In the genomic region with DNA sequence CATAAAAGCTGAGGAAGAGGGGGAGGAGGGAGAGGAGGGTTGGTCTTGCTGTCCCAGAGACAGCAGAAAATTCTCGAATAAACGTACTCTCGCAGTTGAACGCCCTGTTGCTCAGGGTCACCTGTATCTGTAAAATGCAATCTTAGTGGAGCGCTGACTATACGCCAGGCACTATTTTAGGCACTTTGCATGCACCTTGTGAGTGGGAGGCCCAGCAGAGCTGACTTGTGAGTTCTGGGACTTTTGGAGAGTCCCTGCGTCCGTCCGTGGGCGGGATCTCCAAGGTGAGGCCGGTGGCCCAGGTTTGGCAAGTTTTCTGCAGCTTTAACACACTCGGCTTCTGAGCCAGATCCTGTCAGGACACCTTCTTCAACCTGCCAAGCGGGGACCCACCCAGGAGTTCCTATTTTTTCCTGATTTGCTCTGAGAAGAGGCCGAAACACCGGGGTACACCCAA, we compare ENCODE assay signal across 8 cellular contexts. TPM values are rescaled to one million over a fixed set of nuclear protein-coding genes. Genes with fewer than 3 reads are reported as not detected.
DNase-seq lines count a peak whose midpoint lies in the region; ATAC-seq, FAIRE-seq and TF ChIP-seq lines count a peak whose summit lies in the region.

No MANE protein-coding gene starts in this region.

- H3K4me1 ChIP-seq in Caco-2 (peaks cover 29% of the 10 kb centered on the region), H9 (ENCODE audit: insufficient read depth, low read length) (peaks cover 16% of the 10 kb centered on the region; the same call in 1 of the 2 replicates)

- no peaks in the 10 kb centered on the region for H3K79me1 ChIP-seq in H9 (ENCODE audit: insufficient read depth, low read depth, low read length, poor library complexity, severe bottlenecking)

- no peaks in the 10 kb centered on the region for H3K36me3 ChIP-seq in Caco-2 (ENCODE audit: control insufficient read depth, insufficient read depth, low read length)
- H3K36me3 ChIP-seq in neural cell (ENCODE audit: insufficient read depth, low read length) = no peaks in the 10 kb centered on the region

- no peak overlapping the region for H2BK12ac ChIP-seq in H9 (ENCODE audit: insufficient read length, low read depth, low read length)

- TF ChIP-seq CTCF in Caco-2 (IDR thresholded peaks at IDR 0.05; ENCODE audit: insufficient read depth in 1 of 2, low read depth in 1 of 2, low read length in 1 of 2, severe bottlenecking in 1 of 2, unreplicated experiment in 1 of 2) = no peak
- no peak for TF ChIP-seq CTCF in H9 (conservative IDR thresholded peaks at IDR 0.05)
- no peak for TF ChIP-seq CTCF in neural cell (IDR thresholded peaks at IDR 0.05; ENCODE audit: poor library complexity, severe bottlenecking)
- TF ChIP-seq CTCF in D721Med (IDR thresholded peaks at IDR 0.05; ENCODE audit: insufficient read depth, missing control alignments) = no peak

- CTCF ChIA-PET in Caco-2 (lab: Charles Lee) = interaction anchor here (0.6 to 4.9 kb wide), 14 partner anchors 10 to 213 kb away, joined by 3 to 111 read pairs (median 8); a partner anchor contains a TSS

- no peak overlapping the region for H3K9ac ChIP-seq in H9 (ENCODE audit: extremely low read depth, insufficient read length, low read length)
- no peak overlapping the region for H3K9ac ChIP-seq in neural cell (ENCODE audit: low read length)

- H2AFZ ChIP-seq in H9 (ENCODE audit: low read length) (no peak overlapping the region), neural cell (ENCODE audit: low read depth, low read length) (no peak overlapping the region)

- no peaks in the 10 kb centered on the region for H3K79me2 ChIP-seq in H9 (ENCODE audit: insufficient read depth, low read length)
- no peaks in the 10 kb centered on the region for H3K79me2 ChIP-seq in neural cell (replicated peaks; ENCODE audit: insufficient read depth, low read length)

- no peak overlapping the region for H4K5ac ChIP-seq in H9 (ENCODE audit: insufficient read length, low read depth, low read length)

- no peaks in the 10 kb centered on the region for H3K9me2 ChIP-seq in neural cell (ENCODE audit: insufficient read depth, low read length)

- POLR2A ChIA-PET in Caco-2 (lab: Charles Lee) = interaction anchor here (0.6 to 1.8 kb wide), 5 partner anchors 33 to 254 kb away, joined by 3 to 15 read pairs (median 7); a partner anchor contains a TSS

- WGBS in H9 (ENCODE audit: extremely low coverage, insufficient read length, low lambda C conversion rate) = no CpG with 5 or more reads among the region's 15 CpGs

- no peak overlapping the region for H3K18ac ChIP-seq in H9 (ENCODE audit: insufficient read length, low read depth, low read length)

- H3K4me3 ChIP-seq in Caco-2 (ENCODE audit: low read depth, low read length) = peak overlapping the region; percentile 52
- H3K4me3 ChIP-seq in neural cell (ENCODE audit: low read length) = peak overlapping the region; percentile 51

- peaks cover 10% of the 10 kb centered on the region for H3K36me3 Mint-ChIP-seq in Caco-2 (ENCODE audit: insufficient read depth, unreplicated experiment)
- no peaks in the 10 kb centered on the region; a peak in 1 of 7 replicates for H3K36me3 Mint-ChIP-seq in H9 (ENCODE audit: insufficient read depth in 1 of 3, low read depth in 3 of 3)
- no peaks in the 10 kb centered on the region for H3K36me3 Mint-ChIP-seq in effector memory CD8-positive, alpha-beta T cell (ENCODE audit: insufficient read depth)

- H2BK15ac ChIP-seq in H9 (ENCODE audit: low read depth, low read length) = no peak overlapping the region

- H4K91ac ChIP-seq in H9 (ENCODE audit: insufficient read length, low read depth, low read length) = no peak overlapping the region

- no peak overlapping the region for H2AK5ac ChIP-seq in H9 (ENCODE audit: insufficient read length, low read length)

- H3K27ac Mint-ChIP-seq in Caco-2 (ENCODE audit: unreplicated experiment) (peak overlapping the region; percentile 93), H9 (peak overlapping the region in 1 of 3 experiments; percentile 91; a peak in 2 of 7 replicates)
- H3K27ac Mint-ChIP-seq in effector memory CD8-positive, alpha-beta T cell = no peak overlapping the region

- H3K27me3 Mint-ChIP-seq in Caco-2 (ENCODE audit: insufficient read depth, unreplicated experiment) (no peaks in the 10 kb centered on the region), H9 (ENCODE audit: low read depth) (peaks cover 10% of the 10 kb centered on the region)
- H3K27me3 Mint-ChIP-seq in effector memory CD8-positive, alpha-beta T cell = peaks cover 57 to 77% of the 10 kb centered on the region in 2 donors

- no peaks in the 10 kb centered on the region for H3K9me3 Mint-ChIP-seq in Caco-2 (ENCODE audit: unreplicated experiment)
- H3K9me3 Mint-ChIP-seq in H9 = no peaks in the 10 kb centered on the region; a peak in 2 of 5 replicates
- no peaks in the 10 kb centered on the region for H3K9me3 Mint-ChIP-seq in effector memory CD8-positive, alpha-beta T cell

- no peak overlapping the region for H3K4ac ChIP-seq in H9 (ENCODE audit: low read depth, low read length)

- H3T11ph ChIP-seq in H9 (ENCODE audit: low read length) = no peak overlapping the region

- H3K9me3 ChIP-seq in Caco-2 (no peaks in the 10 kb centered on the region), H9 (ENCODE audit: control insufficient read depth, low read depth, low read length) (no peaks in the 10 kb centered on the region), neural cell (ENCODE audit: low read length) (no peaks in the 10 kb centered on the region)

- no peak overlapping the region for H2BK20ac ChIP-seq in H9 (ENCODE audit: low read depth, low read length, poor library complexity, severe bottlenecking)

- no peak overlapping the region for H3K56ac ChIP-seq in H9 (ENCODE audit: insufficient read length, low read depth, low read length)

- H2BK120ac ChIP-seq in H9 (ENCODE audit: low read depth, low read length, poor library complexity, severe bottlenecking) = no peak overlapping the region

- H3K23me2 ChIP-seq in H9 (ENCODE audit: insufficient read length, low read depth, low read length, poor library complexity, severe bottlenecking) = peaks cover 4% of the 10 kb centered on the region

- no peak overlapping the region for H3K27ac ChIP-seq in H9 (ENCODE audit: insufficient read length, low read depth, low read length)
- H3K27ac ChIP-seq in neural cell (ENCODE audit: low read length) = no peak overlapping the region

- no peak overlapping the region for H4K8ac ChIP-seq in H9 (replicated peaks; ENCODE audit: insufficient read length, low read depth, low read length)

- H3K4me2 ChIP-seq in H9 (ENCODE audit: insufficient read depth, insufficient read length, low read length) (peak overlapping the region; percentile 40), neural cell (ENCODE audit: low read length) (no peak overlapping the region)

- BruUV-seq in Caco-2 (replicated peaks; lab: Mats Ljungman, UMichigan) = TSS peak; percentile 88

- H3K14ac ChIP-seq in H9 (ENCODE audit: insufficient read depth, low read length) = no peak overlapping the region

- DNase-seq in Caco-2 (peak; percentile 72 to 78), H9 (no peak), SW480 (ENCODE audit: low spot score) (peak; percentile 60), urothelium cell line (ENCODE audit: low spot score) (peak; percentile 32), D721Med (ENCODE audit: insufficient read length, low spot score) (no peak), H4 (ENCODE audit: low spot score) (no peak)
- peak in 1 of 3 experiments; percentile 17 for DNase-seq in effector memory CD8-positive, alpha-beta T cell

- H2BK5ac ChIP-seq in H9 (ENCODE audit: insufficient read length, low read length) = no peak overlapping the region

- H4K20me1 ChIP-seq in H9 (ENCODE audit: control insufficient read depth, insufficient read depth, insufficient read length) = no peaks in the 10 kb centered on the region
- H4K20me1 ChIP-seq in neural cell (ENCODE audit: insufficient read depth) = no peaks in the 10 kb centered on the region

- no peak for TF ChIP-seq EP300 in neural cell (conservative IDR thresholded peaks at IDR 0.05; ENCODE audit: poor library complexity, severe bottlenecking)

- no peak for ATAC-seq in effector memory CD8-positive, alpha-beta T cell (replicated peaks)

- no peaks in the 10 kb centered on the region for H3F3A ChIP-seq in neural cell (ENCODE audit: insufficient read depth, low read length, poor library complexity, severe bottlenecking)

- peaks cover 47% of the 10 kb centered on the region for H3K4me1 Mint-ChIP-seq in Caco-2 (ENCODE audit: low read depth, unreplicated experiment)
- peaks cover 55 to 68% of the 10 kb centered on the region in 2 experiments for H3K4me1 Mint-ChIP-seq in H9
- H3K4me1 Mint-ChIP-seq in effector memory CD8-positive, alpha-beta T cell (ENCODE audit: low read depth in 2 of 2) = peaks cover 0 to 4% of the 10 kb centered on the region in 2 donors

- FAIRE-seq in urothelium cell line (lab: Jason Lieb, UNC) (peak; percentile 86), D721Med (lab: Jason Lieb, UNC) (no peak)

- TF ChIP-seq RAD21 in neural cell (conservative IDR thresholded peaks at IDR 0.05) = no peak

- no peak overlapping the region for H3K23ac ChIP-seq in H9 (ENCODE audit: insufficient read length, low read depth, low read length)

- H3K27me3 ChIP-seq in Caco-2 (replicated peaks; ENCODE audit: control insufficient read depth, insufficient read depth, low read length) = no peaks in the 10 kb centered on the region
- no peaks in the 10 kb centered on the region for H3K27me3 ChIP-seq in H9 (ENCODE audit: insufficient read depth, low read length)
- H3K27me3 ChIP-seq in neural cell (ENCODE audit: insufficient read depth, low read depth, low read length) = peaks cover 13% of the 10 kb centered on the region

- intact Hi-C loops in Caco-2 (cut with micrococcal nuclease; ENCODE audit: unreplicated experiment) = loop anchor here (1.0 kb wide), 5 partner anchors 43 to 215 kb away; no protein-coding TSS in a partner anchor

- H3K4me3 Mint-ChIP-seq in Caco-2 (ENCODE audit: unreplicated experiment) (peak overlapping the region; percentile 80), H9 (peak overlapping the region; percentile 62 to 77)
- H3K4me3 Mint-ChIP-seq in effector memory CD8-positive, alpha-beta T cell = peak overlapping the region; percentile 64 to 81

TF ChIP-seq in neural cell, 6 proteins besides CTCF, POLR2A, EP300 and RAD21 (continues in another document):
- no peak for TF ChIP-seq TAF1 (IDR thresholded peaks at IDR 0.05; ENCODE audit: low read depth)
- no peak for TF ChIP-seq POLR2AphosphoS5 (IDR thresholded peaks at IDR 0.05)
- TF ChIP-seq SMC3 (conservative IDR thresholded peaks at IDR 0.05; ENCODE audit: poor library complexity) = no peak
- no peak for TF ChIP-seq EZH2 (IDR thresholded peaks at IDR 0.05; ENCODE audit: borderline replicate concordance, insufficient read depth, low read length, poor library complexity, severe bottlenecking)

RNA-seq across cellular contexts. Expression of a gene that starts 32.5 kb away (rescaled TPM):
- total RNA-seq in Caco-2 (2022) = 109 and 123 TPM in 2 replicates
- total RNA-seq in H9 (2021) = 17.7 and 20.0 TPM in 2 replicates
- polyA plus RNA-seq in neural cell = not detected in 2 replicates
- not detected in 2 replicates for polyA minus RNA-seq in neural cell
- 0.10 TPM in 1 of 2 replicates, not detected in the other for total RNA-seq in H4 (2014; rRNA removed; shearing (Covaris generic))

Comparison
In these comparisons a context has a peak if more than half of its experiments do, and no peak if none do; other contexts are left out.
1. DNase-seq: peak in Caco-2 (2 of 2), SW480 (single experiment) and urothelium cell line (single experiment); none in H9 (single experiment), D721Med (single experiment) and H4 (single experiment).
2. RNA of a gene that starts 32.5 kb away (total RNA-seq): 109 to 123 TPM in Caco-2 and 17.7 to 20.0 TPM in H9; 0.10 TPM in H4; every median in the first group is over 10 times any median in the second.
3. Peak in every context shown above with its lines, with median percentiles within 50 percentile points of each other: H3K4me3 Mint-ChIP-seq.